In the genomic region with DNA sequence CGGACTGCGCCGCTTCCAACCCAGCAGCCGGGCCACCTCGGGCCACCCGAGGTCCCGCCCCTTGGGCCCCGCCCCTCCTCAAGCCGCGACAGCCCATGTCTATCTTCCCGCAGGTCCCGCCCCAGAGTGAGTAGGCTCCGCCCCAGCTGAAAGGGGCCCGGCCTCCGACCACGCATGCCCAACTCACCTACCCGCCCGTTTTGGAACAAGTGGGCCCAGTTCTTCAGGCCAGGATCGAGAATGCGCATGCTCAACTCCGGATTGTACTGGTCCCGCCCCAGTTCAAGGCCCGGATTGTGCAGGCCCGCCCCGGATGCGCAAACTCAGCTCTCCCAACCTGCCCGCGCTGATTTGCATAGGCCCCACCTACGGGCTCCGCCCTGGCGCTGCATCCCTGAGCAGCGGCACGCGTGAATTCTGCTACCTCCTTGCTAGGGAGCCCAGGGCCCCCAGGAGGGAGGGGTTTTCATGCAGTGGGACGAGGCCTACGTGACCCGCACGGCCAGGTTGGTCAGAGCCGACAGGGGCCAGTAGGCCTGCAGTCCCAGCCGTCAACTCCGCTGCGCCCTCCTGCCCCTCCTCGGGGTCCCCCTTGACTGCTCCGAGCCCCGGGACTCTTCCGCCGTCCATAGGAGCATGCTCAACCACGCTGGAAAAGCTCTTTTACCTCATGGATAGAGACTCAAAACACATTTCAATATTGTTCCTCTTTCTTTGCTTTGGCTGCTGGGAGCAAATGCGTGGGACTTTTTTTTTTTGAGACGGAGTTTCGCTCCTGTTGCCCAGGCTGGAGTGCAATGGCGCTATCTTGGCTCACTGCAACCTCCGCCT, we compare ENCODE assay signal across 8 cellular contexts. TPM values are rescaled to one million over a fixed set of nuclear protein-coding genes. Genes with fewer than 3 reads are reported as not detected.
A peak's percentile ranks its signal among the peaks of the same experiment; 100 is the strongest.
DNase-seq lines count a peak whose midpoint lies in the region; ATAC-seq, FAIRE-seq and TF ChIP-seq lines count a peak whose summit lies in the region.

PFKFB4 (minus strand) TSS at position 8 of the 831 bp plus-strand sequence. CDS start 26 bp downstream, outside the sequence.

- CTCF ChIA-PET in HepG2 (lab: Yijun Ruan, JAX; ENCODE audit: low intra/inter-chr PET ratio, low total read pairs) = no interaction called here

- TF ChIP-seq EP300 in HepG2 (IDR thresholded peaks at IDR 0.05; ENCODE audit: low read depth in 2 of 2, low read length in 2 of 2) (peak in 1 of 2 experiments; percentile 34; a peak in 1 of 4 replicates), HepG2 (CRISPR knock-in tag; IDR thresholded peaks at IDR 0.05; ENCODE audit: borderline replicate concordance) (no peak)

- DNase-seq in CD4-positive, CD25-positive, alpha-beta regulatory T cell = peak; percentile 99 to 100 (median 100)
- peak; percentile 95 for DNase-seq in NCI-H748 treated with DMSO at 0.1 percent for 48 hours (lab: John Stamatoyannopoulos, UW)
- DNase-seq in activated CD4-positive, alpha-beta T cell treated with anti-CD3 and anti-CD28 coated beads, Interleukin-2, amount 50 U/mL, for 48 hours = peak; percentile 100
- peak; percentile 99 for DNase-seq in dermis blood vessel endothelial cell
- peak; percentile 98 for DNase-seq in HepG2 (ENCODE audit: low spot score)
- DNase-seq in stimulated activated CD4-positive, alpha-beta T cell treated with anti-CD3 and anti-CD28 coated beads, Interleukin-2, amount 100 ng/mL, for 48 hours = peak; percentile 99

- no peaks in the 10 kb centered on the region for H3K9me3 Mint-ChIP-seq in CD4-positive, CD25-positive, alpha-beta regulatory T cell

- H3K4me3 ChIP-seq in CD4-positive, CD25-positive, alpha-beta regulatory T cell (ENCODE audit: low read depth, low read length) = peak within 1 kb of the TSS; percentile 66
- H3K4me3 ChIP-seq in HepG2 (replicated peaks in 1 of 3; ENCODE audit: insufficient read depth in 1 of 3, low read depth in 2 of 3, low read length in 3 of 3) = peak within 1 kb of the TSS; percentile 76 to 98 (median 92)

- ATAC-seq in CD4-positive, CD25-positive, alpha-beta regulatory T cell (ENCODE audit: low read depth in 2 of 2) = peak; percentile 87 to 89
- peak; percentile 85 for ATAC-seq in GM19397 (IDR thresholded peaks at IDR 0.05; ENCODE audit: unreplicated experiment)
- ATAC-seq in HG03565 (IDR thresholded peaks at IDR 0.05; ENCODE audit: unreplicated experiment) = peak; percentile 83
- ATAC-seq in HepG2 = peak; percentile 79

- H3K27ac Mint-ChIP-seq in CD4-positive, CD25-positive, alpha-beta regulatory T cell = peak within 1 kb of the TSS; percentile 12 to 78 (median 38)

- peak within 1 kb of the TSS; percentile 82 for H3K9ac ChIP-seq in HepG2 (ENCODE audit: insufficient read depth, low read depth, low read length)

- no peak for TF ChIP-seq RAD21 in HepG2 (CRISPR knock-in tag; IDR thresholded peaks at IDR 0.05)

- H3K4me2 ChIP-seq in HepG2 (ENCODE audit: low read depth, low read length) = peak within 1 kb of the TSS; percentile 86

- H2AFZ ChIP-seq in HepG2 (ENCODE audit: low read length) = no peak within 1 kb of the TSS

- H3K4me1 Mint-ChIP-seq in CD4-positive, CD25-positive, alpha-beta regulatory T cell = peaks cover 4 to 26% (median 8%) of the 10 kb centered on the region in 4 donors

- no peaks in the 10 kb centered on the region for H3K27me3 Mint-ChIP-seq in CD4-positive, CD25-positive, alpha-beta regulatory T cell

- POLR2A ChIA-PET in HepG2 (lab: Yijun Ruan, JAX) = interaction anchor here (0.7 to 3.3 kb wide), 20 partner anchors 16 to 450 kb away, joined by 3 to 29 read pairs (median 4); partner anchors contain the start of genes ATRIP, CCDC51, CELSR3 and IP6K2

- H3K4me3 Mint-ChIP-seq in CD4-positive, CD25-positive, alpha-beta regulatory T cell = peak within 1 kb of the TSS; percentile 63 to 92 (median 86)

- no peaks in the 10 kb centered on the region for H3K9me3 ChIP-seq in CD4-positive, CD25-positive, alpha-beta regulatory T cell (ENCODE audit: control insufficient read depth in 2 of 2, low read length in 2 of 2)
- no peaks in the 10 kb centered on the region for H3K9me3 ChIP-seq in HepG2 (ENCODE audit: low read length)

- peaks cover 19% of the 10 kb centered on the region for H3K4me1 ChIP-seq in CD4-positive, CD25-positive, alpha-beta regulatory T cell (ENCODE audit: control insufficient read depth, insufficient read depth, low read length, poor library complexity, severe bottlenecking)
- H3K4me1 ChIP-seq in HepG2 (ENCODE audit: insufficient read depth, low read length) = peaks cover 88% of the 10 kb centered on the region

- H4K20me1 ChIP-seq in HepG2 (ENCODE audit: insufficient read depth, low read length) = peaks cover 25% of the 10 kb centered on the region

- WGBS in HepG2 (ENCODE audit: low lambda C conversion rate) = 2% methylated on average over 19 of the region's 53 CpGs

- intact Hi-C loops in HepG2 (cut with micrococcal nuclease; ENCODE audit: unreplicated experiment) = loop anchor here (2.0 to 5.0 kb wide), 3 partner anchors 65 to 84 kb away; partner anchors contain the start of genes SLC26A6 and TMEM89

- no TSS peak for BruUV-seq in HepG2 (replicated peaks; lab: Mats Ljungman, UMichigan)

- peak; percentile 55 for TF ChIP-seq CTCF in HepG2 (CRISPR knock-in tag; IDR thresholded peaks at IDR 0.05)

- peak within 1 kb of the TSS; percentile 42 for H3K27ac ChIP-seq in CD4-positive, CD25-positive, alpha-beta regulatory T cell (ENCODE audit: insufficient read depth, low read length, poor library complexity, severe bottlenecking)
- peak within 1 kb of the TSS; percentile 77 for H3K27ac ChIP-seq in HepG2 (ENCODE audit: extremely low read length, insufficient read depth, low read length)

- H3K27me3 ChIP-seq in CD4-positive, CD25-positive, alpha-beta regulatory T cell (ENCODE audit: control insufficient read depth, insufficient read depth, low read length) = no peaks in the 10 kb centered on the region
- no peaks in the 10 kb centered on the region; a peak in 1 of 5 replicates for H3K27me3 ChIP-seq in HepG2 (ENCODE audit: control insufficient read depth in 1 of 2, insufficient read depth in 2 of 2, low read length in 2 of 2)

- peak; percentile 87 for FAIRE-seq in HepG2 (lab: Jason Lieb, UNC)

- no peaks in the 10 kb centered on the region for H3K36me3 Mint-ChIP-seq in CD4-positive, CD25-positive, alpha-beta regulatory T cell

- H3K79me2 ChIP-seq in HepG2 (ENCODE audit: insufficient read depth, low read length) = peaks cover 46% of the 10 kb centered on the region

- no peaks in the 10 kb centered on the region for H3K36me3 ChIP-seq in CD4-positive, CD25-positive, alpha-beta regulatory T cell (ENCODE audit: control insufficient read depth, insufficient read depth, low read length)
- peaks cover 10 to 23% of the 10 kb centered on the region in 2 experiments; a peak in 4 of 5 replicates for H3K36me3 ChIP-seq in HepG2 (replicated peaks in 1 of 2; ENCODE audit: control insufficient read depth in 1 of 2, insufficient read depth in 2 of 2, low read length in 2 of 2)

- in situ Hi-C loops in HepG2 (cut with HindIII; ENCODE audit: extremely low pct_ligation_motif_present, low pct_unique_long_range_greater_than_20kb) = loop anchor here (5.0 kb wide), 1 partner anchor 90 kb away; a partner anchor contains a TSS

- TF ChIP-seq POLR2A in HepG2 (IDR thresholded peaks at IDR 0.05; ENCODE audit: insufficient read depth in 1 of 2, low read depth in 2 of 2, low read length in 2 of 2) = peak in 1 of 2 experiments; percentile 28; a peak in 2 of 4 replicates

TF ChIP-seq in HepG2, 621 proteins besides CTCF, POLR2A, EP300 and RAD21 (continues in another document):
- TF ChIP-seq TAF1 (CRISPR knock-in tag; IDR thresholded peaks at IDR 0.05) (peak; percentile 61; the same call in 1 of the 2 replicates), ZEB1 (IDR thresholded peaks at IDR 0.05; ENCODE audit: insufficient replicate concordance, low read depth) (peak; percentile 26), RBAK (CRISPR knock-in tag; IDR thresholded peaks at IDR 0.05) (no peak), ZFP1 (CRISPR knock-in tag; IDR thresholded peaks at IDR 0.05) (peak; percentile 24; the same call in 1 of the 2 replicates), CHD2 (IDR thresholded peaks at IDR 0.05; ENCODE audit: low read depth, low read length) (no peak), NFKBIZ (CRISPR knock-in tag; IDR thresholded peaks at IDR 0.05) (peak; percentile 65; the same call in 1 of the 2 replicates), SNAI1 (CRISPR knock-in tag; IDR thresholded peaks at IDR 0.05; ENCODE audit: borderline replicate concordance) (no peak), ZNF768 (CRISPR knock-in tag; IDR thresholded peaks at IDR 0.05) (peak; percentile 50; the same call in 1 of the 2 replicates)

RNA-seq across cellular contexts. Expression of gene PFKFB4, which starts in this region (rescaled TPM):
- 1.8 TPM for total RNA-seq in CD4-positive, CD25-positive, alpha-beta regulatory T cell
- 1 to 10 TPM in 3 of 4 donors, under 1 TPM in 1; 0.96 to 1.5 (median 1.4) TPM for polyA plus RNA-seq in CD4-positive, CD25-positive, alpha-beta regulatory T cell
- total RNA-seq in dermis blood vessel endothelial cell = 2.0 and 2.2 TPM in 2 replicates
- 6.4 and 7.1 TPM in 2 replicates for total RNA-seq in HepG2 (2016; rRNA removed; fragmentation: Illumina TruSeq; extraction: Trizol)
- total RNA-seq in HepG2 (2016; cell fraction: cytosol; rRNA removed; fragmentation: Illumina TruSeq; extraction: Trizol; ENCODE audit: low read depth) = 2.1 and 2.6 TPM in 2 replicates
- 6.7 and 7.5 TPM in 2 replicates for total RNA-seq in HepG2 (2016; cell fraction: insoluble cytoplasmic fraction; rRNA removed; fragmentation: Illumina TruSeq; extraction: Trizol)
- total RNA-seq in HepG2 (2016; cell fraction: membrane; rRNA removed; fragmentation: Illumina TruSeq; extraction: Trizol) = 3.4 and 3.7 TPM in 2 replicates
- total RNA-seq in HepG2 (2016; cell fraction: nucleus; rRNA removed; fragmentation: Illumina TruSeq; extraction: Trizol) = 5.4 and 8.1 TPM in 2 replicates
- polyA plus RNA-seq in HepG2 (2011; rRNA removed) = 103 and 122 TPM in 2 replicates
- polyA plus RNA-seq in HepG2 (2011; cell fraction: cytosol; rRNA removed) = 80.3 and 95.3 TPM in 2 replicates
- 274 and 322 TPM in 2 replicates for polyA plus RNA-seq in HepG2 (2011; cell fraction: nucleus; rRNA removed)
- 46.3 and 53.1 TPM in 2 replicates for polyA plus RNA-seq in HepG2 (2012)
- polyA plus RNA-seq in HepG2 (2016; cell fraction: cytosol; fragmentation: Illumina TruSeq; extraction: Trizol; ENCODE audit: low read depth) = 0.64 and 0.77 TPM in 2 replicates
- 4.4 and 4.7 TPM in 2 replicates for polyA plus RNA-seq in HepG2 (2016; cell fraction: insoluble cytoplasmic fraction; fragmentation: Illumina TruSeq; extraction: Trizol; ENCODE audit: low read depth)
- 1.8 and 2.0 TPM in 2 replicates for polyA plus RNA-seq in HepG2 (2016; cell fraction: membrane; fragmentation: Illumina TruSeq; extraction: Trizol; ENCODE audit: low read depth)
- polyA plus RNA-seq in HepG2 (2016; cell fraction: nucleus; fragmentation: Illumina TruSeq; extraction: Trizol; ENCODE audit: insufficient read depth, low read depth) = 11.6 and 13.1 TPM in 2 replicates
- polyA minus RNA-seq in HepG2 (2011; rRNA and poly(A)+ RNA removed; ENCODE audit: low replicate concordance) = 5.2 and 195 TPM in 2 replicates
- 52.8 and 55.0 TPM in 2 replicates for polyA minus RNA-seq in HepG2 (2011; cell fraction: cytosol; rRNA and poly(A)+ RNA removed)
- 111 and 115 TPM in 2 replicates for polyA minus RNA-seq in HepG2 (2011; cell fraction: nucleus; rRNA and poly(A)+ RNA removed)

Comparison
In these comparisons a context has a peak if more than half of its experiments do, and no peak if none do; other contexts are left out.
1. Peak in every context shown above with its lines: DNase-seq, ATAC-seq, H3K4me3 ChIP-seq and H3K27ac ChIP-seq.